Comparison of ENCODE assay signal across 15 cellular contexts in genomic region chr2:195536863-195537262, GRCh38.
A peak's percentile ranks its signal among the peaks of the same experiment; 100 is the strongest.
DNase-seq lines count a peak whose midpoint lies in the region; ATAC-seq and TF ChIP-seq lines count a peak whose summit lies in the region.
"Had no signal": no experiment of that assay in that cellular context is flagged by ENCODE, and none has a peak within 500 bp of the region (broad histone marks: within the 10 kb centered on the region; RNA-seq: fewer than 3 reads in every experiment).

No MANE protein-coding gene starts in this region.

- H3K4me2 ChIP-seq in MM.1S (ENCODE audit: low read depth, low read length) = peak overlapping the region; percentile 59; the same call in 1 of the 2 replicates
- H3K4me2 ChIP-seq: PC-9 had no signal

- H3K27ac ChIP-seq in MM.1S (ENCODE audit: low read length) = no peak overlapping the region
- H3K27ac ChIP-seq: PC-9, right lobe of liver had no signal

- H3K36me3 ChIP-seq in MM.1S (replicated peaks; ENCODE audit: insufficient read depth, low read length) = no peaks in the 10 kb centered on the region
- H3K36me3 ChIP-seq: right lobe of liver had no signal

- no peak overlapping the region for H2AFZ ChIP-seq in MM.1S (ENCODE audit: low read length)
- H2AFZ ChIP-seq: PC-9 had no signal

- H4K20me1 ChIP-seq in MM.1S (ENCODE audit: insufficient read depth, low read length) = no peaks in the 10 kb centered on the region

- peak; percentile 68 for DNase-seq in activated CD4-positive, alpha-beta T cell treated with anti-CD3 and anti-CD28 coated beads, Interleukin-2, amount 10 ng/mL, durations not matched to agents 24 days and 14 days
- no peak for DNase-seq in activated CD4-positive, alpha-beta T cell treated with anti-CD3 and anti-CD28 coated beads for 4 hours
- DNase-seq in MM.1S (no peak), progenitor cell of endocrine pancreas (ENCODE audit: low spot score, unreplicated experiment) (no peak), GM20000 (ENCODE audit: low spot score) (no peak), putamen (ENCODE audit: low spot score) (no peak)
- DNase-seq in activated naive CD8-positive, alpha-beta T cell treated with anti-CD3 and anti-CD28 coated beads, Interleukin-2, amount 50 U/mL, for 24 hours = no peak
- DNase-seq: COR-L47, endodermal cell, foreskin fibroblast, NCI-H1694, NCI-H524, PC-9 had no signal

- peaks cover 4% of the 10 kb centered on the region; the same call in 1 of the 2 replicates for H3F3A ChIP-seq in MM.1S (ENCODE audit: insufficient read depth, low read length)

- H3K9me3 Mint-ChIP-seq in activated CD4-positive, alpha-beta T cell treated with anti-CD3 and anti-CD28 coated beads, Interleukin-2, amount 10 ng/mL, durations not matched to agents 24 days and 14 days = peaks cover 12% of the 10 kb centered on the region
- peaks cover 4% of the 10 kb centered on the region for H3K9me3 Mint-ChIP-seq in activated naive CD8-positive, alpha-beta T cell treated with anti-CD3 and anti-CD28 coated beads, Interleukin-2, amount 50 U/mL, for 24 hours
- no peaks in the 10 kb centered on the region for H3K9me3 Mint-ChIP-seq in progenitor cell of endocrine pancreas (ENCODE audit: low read depth)
- H3K9me3 Mint-ChIP-seq: endodermal cell had no signal

- H3K4me3 ChIP-seq in MM.1S (ENCODE audit: low read length) = no peak overlapping the region
- H3K4me3 ChIP-seq: PC-9, right lobe of liver had no signal

- H3K9me3 ChIP-seq in MM.1S (replicated peaks; ENCODE audit: insufficient read depth, low read length) = no peaks in the 10 kb centered on the region
- H3K9me3 ChIP-seq: right lobe of liver had no signal

- H3K4me1 Mint-ChIP-seq in activated CD4-positive, alpha-beta T cell treated with anti-CD3 and anti-CD28 coated beads, Interleukin-2, amount 10 ng/mL, durations not matched to agents 24 days and 14 days = peaks cover 77% of the 10 kb centered on the region
- H3K4me1 Mint-ChIP-seq in activated naive CD8-positive, alpha-beta T cell treated with anti-CD3 and anti-CD28 coated beads, Interleukin-2, amount 50 U/mL, for 24 hours = peaks cover 76% of the 10 kb centered on the region
- peaks cover 14% of the 10 kb centered on the region for H3K4me1 Mint-ChIP-seq in progenitor cell of endocrine pancreas (ENCODE audit: low read depth)

- H3K27me3 Mint-ChIP-seq in activated CD4-positive, alpha-beta T cell treated with anti-CD3 and anti-CD28 coated beads, Interleukin-2, amount 10 ng/mL, durations not matched to agents 24 days and 14 days = no peaks in the 10 kb centered on the region
- no peaks in the 10 kb centered on the region for H3K27me3 Mint-ChIP-seq in activated naive CD8-positive, alpha-beta T cell treated with anti-CD3 and anti-CD28 coated beads, Interleukin-2, amount 50 U/mL, for 24 hours
- peaks cover 42% of the 10 kb centered on the region for H3K27me3 Mint-ChIP-seq in progenitor cell of endocrine pancreas

- peak overlapping the region; percentile 99 for H3K27ac Mint-ChIP-seq in activated CD4-positive, alpha-beta T cell treated with anti-CD3 and anti-CD28 coated beads, Interleukin-2, amount 10 ng/mL, durations not matched to agents 24 days and 14 days
- H3K27ac Mint-ChIP-seq in activated naive CD8-positive, alpha-beta T cell treated with anti-CD3 and anti-CD28 coated beads, Interleukin-2, amount 50 U/mL, for 24 hours = peak overlapping the region; percentile 69
- peak overlapping the region; percentile 21 for H3K27ac Mint-ChIP-seq in progenitor cell of endocrine pancreas
- H3K27ac Mint-ChIP-seq: endodermal cell had no signal

- H3K27me3 ChIP-seq in MM.1S (replicated peaks; ENCODE audit: insufficient read depth, low read length) = peaks cover 11% of the 10 kb centered on the region; the same call in 1 of the 2 replicates
- H3K27me3 ChIP-seq: right lobe of liver had no signal

- H3K36me3 Mint-ChIP-seq in activated CD4-positive, alpha-beta T cell treated with anti-CD3 and anti-CD28 coated beads, Interleukin-2, amount 10 ng/mL, durations not matched to agents 24 days and 14 days (ENCODE audit: low read depth) = peaks cover 20% of the 10 kb centered on the region
- H3K36me3 Mint-ChIP-seq in activated naive CD8-positive, alpha-beta T cell treated with anti-CD3 and anti-CD28 coated beads, Interleukin-2, amount 50 U/mL, for 24 hours (ENCODE audit: low read depth) = no peaks in the 10 kb centered on the region
- no peaks in the 10 kb centered on the region for H3K36me3 Mint-ChIP-seq in progenitor cell of endocrine pancreas (ENCODE audit: insufficient read depth)

- peaks cover 26% of the 10 kb centered on the region for H3K4me1 ChIP-seq in MM.1S (ENCODE audit: low read length)

- peak overlapping the region; percentile 87 for H3K4me3 Mint-ChIP-seq in activated CD4-positive, alpha-beta T cell treated with anti-CD3 and anti-CD28 coated beads, Interleukin-2, amount 10 ng/mL, durations not matched to agents 24 days and 14 days
- H3K4me3 Mint-ChIP-seq in activated naive CD8-positive, alpha-beta T cell treated with anti-CD3 and anti-CD28 coated beads, Interleukin-2, amount 50 U/mL, for 24 hours = peak overlapping the region; percentile 31
- H3K4me3 Mint-ChIP-seq in progenitor cell of endocrine pancreas (ENCODE audit: low read depth) = no peak overlapping the region
- H3K4me3 Mint-ChIP-seq: endodermal cell had no signal

- intact Hi-C loops in activated CD4-positive, alpha-beta T cell treated with anti-CD3 and anti-CD28 coated beads, Interleukin-2, amount 10 ng/mL, durations not matched to agents 24 days and 14 days (cut with micrococcal nuclease) = loop anchor here (1.0 to 10.0 kb wide), 6 partner anchors 7 to 1388 kb away; partner anchors contain the start of genes DNAH7 and PGAP1

- no peaks in the 10 kb centered on the region for H3K9me2 ChIP-seq in MM.1S (replicated peaks; ENCODE audit: insufficient read depth, low read length)

- TF ChIP-seq CTCF in MM.1S (IDR thresholded peaks at IDR 0.05; ENCODE audit: low read length) = no peak
- no peak for TF ChIP-seq CTCF in progenitor cell of endocrine pancreas (IDR thresholded peaks at IDR 0.05; ENCODE audit: unreplicated experiment)
- no peak for TF ChIP-seq CTCF in GM20000 (IDR thresholded peaks at IDR 0.05; ENCODE audit: extremely low read depth, missing control alignments)

- ATAC-seq in activated naive CD8-positive, alpha-beta T cell treated with anti-CD3 and anti-CD28 coated beads, Interleukin-2, amount 50 U/mL, for 24 hours = no peak
- no peak for ATAC-seq in GM21381 (IDR thresholded peaks at IDR 0.05; ENCODE audit: unreplicated experiment)

- no peaks in the 10 kb centered on the region for H3K79me2 ChIP-seq in MM.1S (ENCODE audit: low read length)

- H3K9ac ChIP-seq in MM.1S (ENCODE audit: low read length) = no peak overlapping the region

Comparison
In these comparisons a context has a peak if more than half of its experiments do, and no peak if none do; other contexts are left out.
1. H3K27ac Mint-ChIP-seq: peak in every context shown above with its lines; median percentile 99 in activated CD4-positive, alpha-beta T cell treated with anti-CD3 and anti-CD28 coated beads, Interleukin-2, amount 10 ng/mL, durations not matched to agents 24 days and 14 days; 69 in activated naive CD8-positive, alpha-beta T cell treated with anti-CD3 and anti-CD28 coated beads, Interleukin-2, amount 50 U/mL, for 24 hours; 21 in progenitor cell of endocrine pancreas.